8 cellular contexts compared by ENCODE assay signal in the genomic region with DNA sequence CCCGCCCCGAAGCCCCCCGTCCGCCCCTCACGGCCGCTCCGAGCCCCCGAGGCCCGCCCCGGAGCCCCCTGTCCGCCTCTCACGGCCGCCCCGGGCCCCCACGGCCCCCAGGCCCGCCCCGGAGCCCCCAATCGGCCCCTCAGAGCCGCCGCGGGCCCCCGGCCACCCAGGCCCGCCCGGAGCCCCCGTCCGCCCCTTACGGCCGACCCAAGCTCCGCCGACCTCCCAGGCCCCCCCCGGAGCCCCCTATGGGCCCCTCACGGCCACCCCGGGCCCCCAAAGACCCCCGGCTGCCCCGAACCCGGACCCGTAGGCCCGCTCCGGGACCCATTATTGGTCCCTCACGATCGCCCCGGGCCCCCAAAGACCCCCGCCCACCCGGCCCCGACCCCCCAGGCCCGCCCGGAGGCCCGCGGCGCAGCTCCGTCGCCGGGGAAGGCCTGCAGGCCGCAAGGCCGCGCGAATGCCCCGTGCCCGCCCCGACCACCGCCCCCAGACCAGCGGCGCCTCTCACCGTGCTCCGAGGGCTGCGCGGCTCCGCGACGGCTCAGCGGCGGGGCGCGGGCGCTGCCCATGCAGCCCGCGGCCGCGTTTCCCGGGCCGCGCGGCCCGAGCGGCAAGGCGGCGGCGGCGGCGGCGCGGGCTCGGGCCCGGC. TPM values are rescaled to one million over a fixed set of nuclear protein-coding genes. Genes with fewer than 3 reads are reported as not detected.
A peak's percentile ranks its signal among the peaks of the same experiment; 100 is the strongest.
DNase-seq lines count a peak whose midpoint lies in the region; ATAC-seq, FAIRE-seq and TF ChIP-seq lines count a peak whose summit lies in the region.

No MANE protein-coding gene starts in this region.

- H3K79me2 ChIP-seq in GM12878 (ENCODE audit: control insufficient read depth, insufficient read depth, low read length), result peaks cover 69% of the 10 kb centered on the region

- CTCF ChIA-PET in GM12878 (lab: Yijun Ruan, JAX), result interaction anchor here (1.0 kb wide), 1 partner anchor 13 kb away, joined by 4 read pairs; no protein-coding TSS in a partner anchor

- no peak overlapping the region for H2AFZ ChIP-seq in GM12878 (ENCODE audit: control insufficient read depth, low read depth, low read length)

- SMC1A ChIA-PET in GM12878 (lab: Charles Lee; ENCODE audit: uncharacterized antibody, unreplicated experiment), result interaction anchor here (1.0 to 1.1 kb wide), 2 partner anchors 54 to 248 kb away, joined by 3 read pairs; no protein-coding TSS in a partner anchor

- TF ChIP-seq CTCF in heart left ventricle (IDR thresholded peaks at IDR 0.05) (no peak), GM12878 (IDR thresholded peaks at IDR 0.05 in 2 of 3, conservative IDR thresholded peaks at IDR 0.05 in 1 of 3; ENCODE audit: control insufficient read depth in 2 of 3, extremely low read depth in 1 of 3, insufficient read depth in 1 of 3, low read depth in 3 of 3, low read length in 3 of 3) (no peak), lung (IDR thresholded peaks at IDR 0.05; ENCODE audit: control extremely low read depth, extremely low read depth) (no peak)

- H3K9me3 ChIP-seq in heart left ventricle (no peaks in the 10 kb centered on the region), GM12878 (replicated peaks; ENCODE audit: control insufficient read depth, insufficient read depth, low read length) (no peaks in the 10 kb centered on the region), lung (ENCODE audit: control insufficient read depth in 2 of 2, insufficient read depth in 1 of 2, low read length in 1 of 2) (no peaks in the 10 kb centered on the region)

- RAD21 ChIA-PET in GM12878 (lab: Charles Lee; ENCODE audit: unreplicated experiment), result interaction anchor here (0.7 to 1.5 kb wide), 4 partner anchors 19 to 154 kb away, joined by 3 to 6 read pairs (median 4); a partner anchor contains a TSS

- WGBS in heart left ventricle, 4 donors, result 0 to 1% (median 1%) methylated on average over 1 to 94 of the region's 94 CpGs; no CpG with 5 or more reads in 1 of the 4 donors
- WGBS in GM12878 (ENCODE audit: insufficient coverage, insufficient replicate concordance, low lambda C conversion rate, missing lambda C conversion rate), result 2% methylated on average over 42 of the region's 94 CpGs
- WGBS in lung, 2 donors, result 2% methylated on average over 18 to 94 of the region's 94 CpGs
- WGBS in urinary bladder, result under 1% methylated on average over 94 of the region's 94 CpGs

- no peak for FAIRE-seq in GM12878 (lab: Jason Lieb, UNC)

- TF ChIP-seq EP300 in GM12878 (IDR thresholded peaks at IDR 0.05; ENCODE audit: borderline replicate concordance in 1 of 2, control insufficient read depth in 1 of 2, low read depth in 2 of 2, low read length in 2 of 2), result no peak

- BruUV-seq in GM12878 (replicated peaks; lab: Mats Ljungman, UMichigan), result no TSS peak

- peak overlapping the region; percentile 56 to 100 (median 88) for H3K4me3 ChIP-seq in heart left ventricle
- H3K4me3 ChIP-seq in GM12878, result peak overlapping the region; percentile 86; the same call in 1 of the 2 replicates
- peak overlapping the region; percentile 82 for H3K4me3 ChIP-seq in lung
- H3K4me3 ChIP-seq in urinary bladder (ENCODE audit: low read depth, low read length), result peak overlapping the region; percentile 100

- peaks cover 0 to 10% (median 0%) of the 10 kb centered on the region in 9 donors for H3K36me3 ChIP-seq in heart left ventricle
- H3K36me3 ChIP-seq in GM12878 (ENCODE audit: control insufficient read depth in 2 of 2, insufficient read depth in 2 of 2, low read length in 1 of 2), result no peaks in the 10 kb centered on the region
- H3K36me3 ChIP-seq in lung (ENCODE audit: control insufficient read depth in 2 of 2, insufficient read depth in 2 of 2, low read length in 2 of 2), result no peaks in the 10 kb centered on the region
- H3K36me3 ChIP-seq in urinary bladder (ENCODE audit: insufficient read depth), result no peaks in the 10 kb centered on the region

- no peak overlapping the region for H3K4me2 ChIP-seq in GM12878 (ENCODE audit: control insufficient read depth, insufficient read depth)

- no peak for TF ChIP-seq POLR2A in heart left ventricle (IDR thresholded peaks at IDR 0.05)
- no peak for TF ChIP-seq POLR2A in GM12878 (IDR thresholded peaks at IDR 0.05; ENCODE audit: low read depth, low read length)

- H3K27ac ChIP-seq in heart left ventricle (peak overlapping the region; percentile 85 to 98 (median 94)), GM12878 (ENCODE audit: control insufficient read depth, insufficient read depth) (peak overlapping the region; percentile 69), lung (ENCODE audit: low read depth in 1 of 2, low read length in 1 of 2) (peak overlapping the region; percentile 89 to 98), urinary bladder (ENCODE audit: low read depth) (peak overlapping the region; percentile 97)

- in situ Hi-C loops in GM12878 (cut with MboI), result no loop called here

- H3K27me3 ChIP-seq in heart left ventricle (no peaks in the 10 kb centered on the region), GM12878 (replicated peaks in 1 of 2; ENCODE audit: control insufficient read depth in 2 of 2, insufficient read depth in 2 of 2, low read length in 1 of 2) (no peaks in the 10 kb centered on the region), lung (ENCODE audit: control insufficient read depth, insufficient read depth) (no peaks in the 10 kb centered on the region)

- peaks cover 5 to 57% (median 48%) of the 10 kb centered on the region in 12 donors for H3K4me1 ChIP-seq in heart left ventricle
- H3K4me1 ChIP-seq in GM12878 (ENCODE audit: control insufficient read depth, insufficient read depth, low read length), result peaks cover 34% of the 10 kb centered on the region
- H3K4me1 ChIP-seq in lung (ENCODE audit: control insufficient read depth in 2 of 2, insufficient read depth in 2 of 2, low read length in 2 of 2), result peaks cover 15 to 23% of the 10 kb centered on the region in 2 donors
- H3K4me1 ChIP-seq in urinary bladder (ENCODE audit: insufficient read depth), result no peaks in the 10 kb centered on the region

- peaks cover 4% of the 10 kb centered on the region; the same call in 1 of the 2 replicates for H4K20me1 ChIP-seq in GM12878 (ENCODE audit: control insufficient read depth, insufficient read depth)

- peak overlapping the region; percentile 70; the same call in 1 of the 2 replicates for H3K9ac ChIP-seq in GM12878 (ENCODE audit: control insufficient read depth, insufficient read depth, low read length)

- intact Hi-C loops in heart left ventricle (cut with DNase I) (loop anchor here in 7 of 10 donors (1.0 to 10.0 kb wide), 10 partner anchors 38 to 158 kb away; no protein-coding TSS in a partner anchor), left cardiac atrium (cut with DNase I) (loop anchor here in 1 of 2 donors (10.0 kb wide), 1 partner anchor 145 kb away; no protein-coding TSS in a partner anchor), GM12878 (cut with micrococcal nuclease; ENCODE audit: unreplicated experiment) (loop anchor here (2.0 to 5.0 kb wide), 5 partner anchors 15 to 248 kb away; a partner anchor contains a TSS)

- POLR2A ChIA-PET in GM12878 (lab: Charles Lee), result interaction anchor here (0.6 to 1.0 kb wide), 3 partner anchors 8 to 17 kb away, joined by 3 to 5 read pairs (median 3); no protein-coding TSS in a partner anchor

- no peak for DNase-seq in heart left ventricle
- no peak for DNase-seq in left cardiac atrium
- no peak for DNase-seq in GM12878 (ENCODE audit: low read depth, low spot score)
- DNase-seq in lung (ENCODE audit: low spot score), result no peak
- DNase-seq in NCI-H1105 treated with DMSO at 0.1 percent for 48 hours (lab: John Stamatoyannopoulos, UW), result no peak
- DNase-seq in NCI-H146 (lab: John Stamatoyannopoulos, UW), result no peak

- no peak for TF ChIP-seq RAD21 in GM12878 (IDR thresholded peaks at IDR 0.05; ENCODE audit: insufficient read depth, low read depth, low read length)

- ATAC-seq in heart left ventricle (no peak), left cardiac atrium (no peak), GM12878 (no peak), lung (ENCODE audit: insufficient read depth, low FRiP score) (no peak), GM18868 (IDR thresholded peaks at IDR 0.05; ENCODE audit: unreplicated experiment) (no peak)

RNA-seq across cellular contexts. Expression of a gene that starts 0.5 kb away (rescaled TPM):
- total RNA-seq in heart left ventricle (100 to 1,000 TPM in 1 of 9 donors, 10 to 100 TPM in 8; 53.6 to 123 (median 67.7) TPM), left cardiac atrium (10 to 100 TPM; 74.3 to 86.2 TPM), GM12878 (2014; rRNA removed) (30.3 and 34.7 TPM in 2 replicates), GM12878 (2014; rRNA removed; fragmentation: Illumina TruSeq; extraction: Trizol) (26.2 and 26.3 TPM in 2 replicates), GM12878 (2021) (103 and 106 TPM in 2 replicates), lung (100 to 1,000 TPM; 111 to 162 TPM), urinary bladder (51.2 TPM)
- polyA plus RNA-seq in heart left ventricle (10 to 100 TPM; 53.9 to 80.8 TPM), GM12878 (2011; rRNA removed) (25.8 and 28.4 TPM in 2 replicates), GM12878 (2014; fragmentation: Illumina TruSeq; extraction: Trizol) (23.9 and 35.9 TPM in 2 replicates), GM12878 (2014; fragmentation: Nextera tagmentation; extraction: Ambion mirVana) (1 to 10 TPM; 5.1 to 8.7 TPM), GM12878 (2014; rRNA removed) (80.1 and 85.5 TPM in 2 replicates), GM12878 (2016; fragmentation: Nextera tagmentation; extraction: Ambion mirVana) (10 to 100 TPM; 18.2 to 18.6 TPM), lung (10 to 100 TPM; 58.5 to 67.8 TPM), urinary bladder (73.3 TPM)
- total RNA-seq in GM12878 (2013; cell fraction: nucleolus; rRNA removed), result 326 and 358 TPM in 2 replicates
- 26.1 TPM for polyA plus RNA-seq in GM12878 (2011; ENCODE audit: low read depth)
- polyA plus RNA-seq in GM12878 (2011; cell fraction: cytosol; rRNA removed), result 30.6 and 37.2 TPM in 2 replicates
- 127 and 191 TPM in 2 replicates for polyA plus RNA-seq in GM12878 (2011; cell fraction: nucleus; rRNA removed)
- 64.4 and 70.9 TPM in 2 replicates for polyA plus RNA-seq in GM12878 (2012)
- 24.9 and 46.7 TPM in 2 replicates for polyA minus RNA-seq in GM12878 (2011; rRNA and poly(A)+ RNA removed)
- polyA minus RNA-seq in GM12878 (2011; cell fraction: cytosol; rRNA and poly(A)+ RNA removed), result 22.9 and 24.1 TPM in 2 replicates
- polyA minus RNA-seq in GM12878 (2011; cell fraction: nucleus; rRNA and poly(A)+ RNA removed), result 31.7 and 60.0 TPM in 2 replicates

RNA-seq across cellular contexts. Expression of a gene that starts 18.3 kb away (rescaled TPM):
- total RNA-seq in heart left ventricle (100 to 1,000 TPM in 4 of 9 donors, 10 to 100 TPM in 5; 84.0 to 168 (median 95.9) TPM), left cardiac atrium (10 to 100 TPM; 78.5 to 99.5 TPM), GM12878 (2014; rRNA removed) (75.9 and 80.1 TPM in 2 replicates), GM12878 (2014; rRNA removed; fragmentation: Illumina TruSeq; extraction: Trizol) (36.9 and 40.0 TPM in 2 replicates), GM12878 (2021) (60.5 and 74.5 TPM in 2 replicates), lung (100 to 1,000 TPM; 101 to 114 TPM), urinary bladder (77.8 TPM)
- polyA plus RNA-seq in heart left ventricle (100 to 1,000 TPM in 1 of 2 donors, 10 to 100 TPM in 1; 92.4 to 101 TPM), GM12878 (2011; rRNA removed) (24.5 and 31.9 TPM in 2 replicates), GM12878 (2014; fragmentation: Illumina TruSeq; extraction: Trizol) (23.1 and 36.7 TPM in 2 replicates), GM12878 (2014; fragmentation: Nextera tagmentation; extraction: Ambion mirVana) (1 to 10 TPM; 5.9 to 9.8 TPM), GM12878 (2014; rRNA removed) (75.4 and 93.5 TPM in 2 replicates), GM12878 (2016; fragmentation: Nextera tagmentation; extraction: Ambion mirVana) (10 to 100 TPM; 65.0 to 68.7 TPM), lung (10 to 100 TPM; 59.0 to 89.4 TPM), urinary bladder (85.4 TPM)
- 353 and 388 TPM in 2 replicates for total RNA-seq in GM12878 (2013; cell fraction: nucleolus; rRNA removed)
- 35.8 TPM for polyA plus RNA-seq in GM12878 (2011; ENCODE audit: low read depth)
- 27.0 and 33.4 TPM in 2 replicates for polyA plus RNA-seq in GM12878 (2011; cell fraction: cytosol; rRNA removed)
- polyA plus RNA-seq in GM12878 (2011; cell fraction: nucleus; rRNA removed), result 194 and 227 TPM in 2 replicates
- 64.1 and 75.1 TPM in 2 replicates for polyA plus RNA-seq in GM12878 (2012)
- 29.0 and 43.9 TPM in 2 replicates for polyA minus RNA-seq in GM12878 (2011; rRNA and poly(A)+ RNA removed)
- 15.8 and 17.2 TPM in 2 replicates for polyA minus RNA-seq in GM12878 (2011; cell fraction: cytosol; rRNA and poly(A)+ RNA removed)
- 44.0 and 73.8 TPM in 2 replicates for polyA minus RNA-seq in GM12878 (2011; cell fraction: nucleus; rRNA and poly(A)+ RNA removed)
